Comparison of ENCODE assay signal across 16 cellular contexts in genomic region chr6:119196732-119197131, GRCh38.
DNase-seq lines count a peak whose midpoint lies in the region; ATAC-seq and TF ChIP-seq lines count a peak whose summit lies in the region.
"Had no signal": no experiment of that assay in that cellular context is flagged by ENCODE, and none has a peak within 500 bp of the region (broad histone marks: within the 10 kb centered on the region; RNA-seq: fewer than 3 reads in every experiment).

No MANE protein-coding gene starts in this region.

- H3K9ac ChIP-seq in BLaER1 treated with 17β-estradiol and CSF1 and Interleukin-3, amounts not matched to agents 10 nM and 100 nM: no peak overlapping the region

- no peak overlapping the region for H3K4me3 ChIP-seq in BLaER1 treated with 17β-estradiol and CSF1 and Interleukin-3, amounts not matched to agents 10 nM and 100 nM

- peaks cover 66% of the 10 kb centered on the region for H3K36me3 Mint-ChIP-seq in activated T-helper 17 cell treated with anti-CD3 and anti-CD28 coated beads, Interleukin-2, amount 50 U/mL, for 72 hours (ENCODE audit: low read depth)
- peaks cover 34% of the 10 kb centered on the region for H3K36me3 Mint-ChIP-seq in nephron progenitor cell (ENCODE audit: low read depth)

- no peaks in the 10 kb centered on the region for H3K9me3 ChIP-seq in BLaER1 treated with 17β-estradiol and CSF1 and Interleukin-3, amounts not matched to agents 10 nM and 100 nM (replicated peaks in 1 of 11)

- H3K27me3 Mint-ChIP-seq in activated T-helper 17 cell treated with anti-CD3 and anti-CD28 coated beads, Interleukin-2, amount 50 U/mL, for 72 hours: no peaks in the 10 kb centered on the region
- no peaks in the 10 kb centered on the region for H3K27me3 Mint-ChIP-seq in nephron progenitor cell (ENCODE audit: low read depth, poor library complexity)
- H3K27me3 Mint-ChIP-seq: CD4-positive, CD25-positive, alpha-beta regulatory T cell had no signal

- peaks cover 0 to 29% (median 0%) of the 10 kb centered on the region in 11 experiments; a peak in 4 of 22 replicates for H3K36me3 ChIP-seq in BLaER1 treated with 17β-estradiol and CSF1 and Interleukin-3, amounts not matched to agents 10 nM and 100 nM

- no peaks in the 10 kb centered on the region for H3K27me3 ChIP-seq in BLaER1 treated with 17β-estradiol and CSF1 and Interleukin-3, amounts not matched to agents 10 nM and 100 nM

- H3K4me1 ChIP-seq in BLaER1 treated with 17β-estradiol and CSF1 and Interleukin-3, amounts not matched to agents 10 nM and 100 nM: peaks cover 0 to 14% (median 2%) of the 10 kb centered on the region in 10 experiments; a peak in 8 of 20 replicates

- H4K20me1 ChIP-seq in BLaER1 treated with 17β-estradiol and CSF1 and Interleukin-3, amounts not matched to agents 10 nM and 100 nM: no peaks in the 10 kb centered on the region

- no peaks in the 10 kb centered on the region for H3K9me3 Mint-ChIP-seq in activated T-helper 17 cell treated with anti-CD3 and anti-CD28 coated beads, Interleukin-2, amount 50 U/mL, for 72 hours
- no peaks in the 10 kb centered on the region for H3K9me3 Mint-ChIP-seq in nephron progenitor cell
- H3K9me3 Mint-ChIP-seq: CD4-positive, CD25-positive, alpha-beta regulatory T cell; H9 had no signal

- peak overlapping the region; percentile 41 for H3K27ac Mint-ChIP-seq in activated T-helper 17 cell treated with anti-CD3 and anti-CD28 coated beads, Interleukin-2, amount 50 U/mL, for 72 hours
- H3K27ac Mint-ChIP-seq in nephron progenitor cell: peak overlapping the region; percentile 47

- H3K4me3 Mint-ChIP-seq in activated T-helper 17 cell treated with anti-CD3 and anti-CD28 coated beads, Interleukin-2, amount 50 U/mL, for 72 hours: no peak overlapping the region
- no peak overlapping the region for H3K4me3 Mint-ChIP-seq in nephron progenitor cell
- H3K4me3 Mint-ChIP-seq: CD4-positive, CD25-positive, alpha-beta regulatory T cell; H9 had no signal

- DNase-seq in SK-N-DZ (ENCODE audit: low spot score): peak; percentile 62
- DNase-seq in nephron progenitor cell: no peak
- DNase-seq in glomerular visceral epithelial cell (ENCODE audit: extremely low spot score): no peak
- DNase-seq in midbrain (lab: John Stamatoyannopoulos, UW): no peak
- DNase-seq: CD4-positive, CD25-positive, alpha-beta regulatory T cell; EL; H9; NCI-H1105 treated with DMSO at 0.1 percent for 48 hours; NCI-H187; NCI-H345; NCI-H526 had no signal

- H3K4me2 ChIP-seq in BLaER1 treated with 17β-estradiol and CSF1 and Interleukin-3, amounts not matched to agents 10 nM and 100 nM: peak overlapping the region in 6 of 11 experiments; percentile 6 to 46 (median 24); a peak in 8 of 22 replicates

- H3K4me1 Mint-ChIP-seq in activated T-helper 17 cell treated with anti-CD3 and anti-CD28 coated beads, Interleukin-2, amount 50 U/mL, for 72 hours: peaks cover 4% of the 10 kb centered on the region
- peaks cover 20% of the 10 kb centered on the region for H3K4me1 Mint-ChIP-seq in nephron progenitor cell
- H3K4me1 Mint-ChIP-seq: CD4-positive, CD25-positive, alpha-beta regulatory T cell; H9 had no signal

- H3K27ac ChIP-seq in BLaER1 treated with 17β-estradiol and CSF1 and Interleukin-3, amounts not matched to agents 10 nM and 100 nM: no peak overlapping the region
- H3K27ac ChIP-seq: HL-60 had no signal

- ATAC-seq in activated T-helper 17 cell treated with anti-CD3 and anti-CD28 coated beads, Interleukin-2, amount 50 U/mL, for 72 hours (replicated peaks): no peak
- no peak for ATAC-seq in GM18909 (IDR thresholded peaks at IDR 0.05; ENCODE audit: poor library complexity, unreplicated experiment)
- ATAC-seq: Panc1 had no signal

- TF ChIP-seq CTCF in nephron progenitor cell (IDR thresholded peaks at IDR 0.05): no peak
